ENCODE assay signal across 8 cellular contexts in the genomic region with DNA sequence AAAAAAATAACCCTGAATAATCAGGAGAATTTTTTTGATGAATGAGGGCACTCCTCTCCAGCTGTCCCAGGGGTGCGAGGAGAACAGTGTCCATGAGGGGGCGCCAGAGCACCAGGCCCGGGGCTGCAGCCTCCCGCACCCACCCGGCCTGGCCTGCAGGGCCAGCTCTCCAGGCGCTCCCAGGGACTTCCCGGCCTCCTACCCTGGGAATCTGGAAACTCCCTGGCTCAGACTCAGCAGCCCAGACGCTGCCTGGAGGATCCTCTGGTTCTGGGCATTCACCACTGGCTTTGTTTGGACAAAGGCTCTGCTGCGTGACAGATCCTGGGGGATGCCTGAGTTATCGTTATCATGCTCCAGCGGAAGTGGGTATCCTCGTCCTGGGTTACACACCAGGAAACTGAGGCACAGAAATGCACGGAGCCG.
DNase-seq lines count a peak whose midpoint lies in the region; ATAC-seq and TF ChIP-seq lines count a peak whose summit lies in the region.

No MANE protein-coding gene starts in this region.

- DNase-seq in GM12865 (ENCODE audit: low read depth) (peak; percentile 55), NCI-H1930 (lab: John Stamatoyannopoulos, UW) (peak; percentile 10 to 31), kidney glomerular epithelial cell (lab: John Stamatoyannopoulos, UW) (peak; percentile 93)
- peak; percentile 53 for DNase-seq in activated CD4-positive, alpha-beta T cell treated with anti-CD3 and anti-CD28 coated beads for 1 hour
- peak; percentile 43 to 62 for DNase-seq in central memory CD8-positive, alpha-beta T cell (ENCODE audit: low spot score in 2 of 2)
- DNase-seq in stimulated activated CD4-positive, alpha-beta T cell treated with anti-CD3 and anti-CD28 coated beads, Interleukin-15, amount 100 ng/mL, for 1 hour (ENCODE audit: low read depth in 1 of 2, low spot score in 1 of 2): peak; percentile 35 to 59

- H3K4me3 Mint-ChIP-seq in central memory CD8-positive, alpha-beta T cell: no peak overlapping the region

- no peaks in the 10 kb centered on the region for H3K27me3 Mint-ChIP-seq in central memory CD8-positive, alpha-beta T cell

- no peak overlapping the region for H3K4me3 ChIP-seq in GM12865 (ENCODE audit: low read depth, low read length)

- no peak overlapping the region for H3K27ac Mint-ChIP-seq in central memory CD8-positive, alpha-beta T cell (ENCODE audit: low read depth)

- peak; percentile 73 for TF ChIP-seq CTCF in GM12865 (IDR thresholded peaks at IDR 0.05; ENCODE audit: insufficient read depth, low read depth, low read length, missing control alignments)

- H3K4me1 Mint-ChIP-seq in central memory CD8-positive, alpha-beta T cell: no peaks in the 10 kb centered on the region

- H3K36me3 Mint-ChIP-seq in central memory CD8-positive, alpha-beta T cell (ENCODE audit: insufficient read depth): peaks cover 9% of the 10 kb centered on the region

- H3K9me3 Mint-ChIP-seq in central memory CD8-positive, alpha-beta T cell: no peaks in the 10 kb centered on the region

- no peak for ATAC-seq in central memory CD8-positive, alpha-beta T cell (replicated peaks; ENCODE audit: extremely low read depth, poor library complexity, severe bottlenecking)
- ATAC-seq in HG02981 (IDR thresholded peaks at IDR 0.05; ENCODE audit: unreplicated experiment) (no peak), GM18517 (IDR thresholded peaks at IDR 0.05; ENCODE audit: unreplicated experiment) (no peak)

Comparison
In these comparisons a context has a peak if more than half of its experiments do, and no peak if none do; other contexts are left out.
1. DNase-seq: peak in every context shown above with its lines; median percentile 93 in kidney glomerular epithelial cell; 55 in GM12865; 53 in activated CD4-positive, alpha-beta T cell treated with anti-CD3 and anti-CD28 coated beads for 1 hour; 52 in central memory CD8-positive, alpha-beta T cell; 47 in stimulated activated CD4-positive, alpha-beta T cell treated with anti-CD3 and anti-CD28 coated beads, Interleukin-15, amount 100 ng/mL, for 1 hour; 20 in NCI-H1930.